ENCODE assay signal across 9 cellular contexts in genomic region chr20:49846206-49846807, GRCh38. TPM values are rescaled to one million over a fixed set of nuclear protein-coding genes. Genes with fewer than 3 reads are reported as not detected.
A peak's percentile ranks its signal among the peaks of the same experiment; 100 is the strongest.
DNase-seq lines count a peak whose midpoint lies in the region; TF ChIP-seq lines count a peak whose summit lies in the region.
"Had no signal": no experiment of that assay in that cellular context is flagged by ENCODE, and none has a peak within 500 bp of the region (broad histone marks: within the 10 kb centered on the region; RNA-seq: fewer than 3 reads in every experiment).

No MANE protein-coding gene starts in this region.

- H3K4me1 Mint-ChIP-seq in endodermal cell = no peaks in the 10 kb centered on the region

- no peak overlapping the region for H3K4me3 ChIP-seq in AG04450 (ENCODE audit: low read depth, low read length)
- H3K4me3 ChIP-seq in endodermal cell (ENCODE audit: low read length) = no peak overlapping the region
- H3K4me3 ChIP-seq: skin epidermis had no signal

- WGBS in endodermal cell (ENCODE audit: insufficient coverage in 1 of 2, insufficient read length in 1 of 2), 2 experiments = 77 to 89% methylated on average over 3 to 5 of the region's 6 CpGs

- in situ Hi-C loops in GM13976 (cut with MboI; ENCODE audit: low sequenced_read_pairs, unreplicated experiment) = loop anchor here (10.0 kb wide), 1 partner anchor 232 kb away; no protein-coding TSS in a partner anchor

- H3K4me3 Mint-ChIP-seq in endodermal cell = no peak overlapping the region

- DNase-seq in AG04450 (ENCODE audit: low read depth, low spot score) (no peak), GM13976 (ENCODE audit: low spot score) (peak; percentile 67), NCI-H2196 (lab: John Stamatoyannopoulos, UW; ENCODE audit: unreplicated experiment) (peak; percentile 76), endodermal cell (peak; percentile 76), myocyte (ENCODE audit: low read depth) (peak; percentile 74), stromal cell of bone marrow (ENCODE audit: low read depth) (peak; percentile 45), ecto neural progenitor cell (ENCODE audit: low spot score) (no peak)
- DNase-seq in activated CD4-positive, CD25-positive, alpha-beta regulatory T cell (lab: John Stamatoyannopoulos, UW) = peak in 3 of 4 experiments; percentile 4 to 32 (median 20)

- no peaks in the 10 kb centered on the region for H3K4me1 ChIP-seq in endodermal cell (ENCODE audit: control insufficient read depth, insufficient read depth, low read length)

- peak; percentile 65 for TF ChIP-seq CTCF in AG04450 (IDR thresholded peaks at IDR 0.05; ENCODE audit: low read depth, low read length)
- TF ChIP-seq CTCF in GM13976 (IDR thresholded peaks at IDR 0.05; ENCODE audit: borderline replicate concordance, control extremely low read depth, extremely low read depth, insufficient read depth, missing control alignments) = peak; percentile 34
- TF ChIP-seq CTCF in endodermal cell (conservative IDR thresholded peaks at IDR 0.05) = peak; percentile 88

- peaks cover 22% of the 10 kb centered on the region for H3K36me3 Mint-ChIP-seq in endodermal cell (ENCODE audit: low read depth)

- peaks cover 28% of the 10 kb centered on the region for H3K36me3 ChIP-seq in endodermal cell (ENCODE audit: control insufficient read depth, insufficient read depth, low read length)

- H3K27me3 ChIP-seq in AG04450 (ENCODE audit: control insufficient read depth, insufficient read depth, low read length) (no peaks in the 10 kb centered on the region), endodermal cell (ENCODE audit: control insufficient read depth, insufficient read depth, low read length, poor library complexity, severe bottlenecking) (no peaks in the 10 kb centered on the region)

- no peak overlapping the region for H3K27ac ChIP-seq in AG04450 (ENCODE audit: low read depth, low read length)
- H3K27ac ChIP-seq in endodermal cell (ENCODE audit: low read depth, low read length) = no peak overlapping the region
- H3K27ac ChIP-seq: skin epidermis had no signal

- POLR2A ChIA-PET in AG04450 (lab: Yijun Ruan, JAX) = interaction anchor here (0.6 to 0.8 kb wide), 3 partner anchors 26 to 236 kb away, joined by 3 read pairs; no protein-coding TSS in a partner anchor

- CTCF ChIA-PET in AG04450 (lab: Charles Lee) = interaction anchor here (0.5 to 5.2 kb wide), 52 partner anchors 8 to 515 kb away, joined by 3 to 158 read pairs (median 4); partner anchors contain the start of gene SLC9A8

- H3K9me3 ChIP-seq in AG04450 (ENCODE audit: control insufficient read depth, insufficient read depth, low read length) (no peaks in the 10 kb centered on the region; the same call in 1 of the 2 replicates), endodermal cell (ENCODE audit: control insufficient read depth, low read length) (peaks cover 9% of the 10 kb centered on the region)

- H3K9ac ChIP-seq in endodermal cell (ENCODE audit: extremely low read depth, low read length, poor library complexity, severe bottlenecking) = no peak overlapping the region

- no peak overlapping the region for H3K27ac Mint-ChIP-seq in endodermal cell

- H3K9me3 Mint-ChIP-seq in endodermal cell = peaks cover 10% of the 10 kb centered on the region

- H3K27me3 Mint-ChIP-seq in endodermal cell (ENCODE audit: insufficient read depth) = no peaks in the 10 kb centered on the region

RNA-seq across cellular contexts. Expression of gene SLC9A8, which starts 33.7 kb away (rescaled TPM):
- 2.3 and 3.2 TPM in 2 replicates for polyA plus RNA-seq in AG04450 (2011; rRNA removed)
- 9.5 and 10.1 TPM in 2 replicates for polyA minus RNA-seq in AG04450 (2011; rRNA and poly(A)+ RNA removed)
- total RNA-seq in endodermal cell (10 to 100 TPM in 1 of 2 donors, 1 to 10 TPM in 1; 8.6 to 10.3 TPM), myocyte (8.0 and 9.1 TPM in 2 replicates)
- 8.2 TPM for polyA plus RNA-seq in endodermal cell (2013, experiment 1 of 2)
- 7.0 TPM for polyA plus RNA-seq in endodermal cell (2013, experiment 2 of 2)
- 7.1 TPM for polyA plus RNA-seq in myocyte (2012)

Comparison
In these comparisons a context has a peak if more than half of its experiments do, and no peak if none do; other contexts are left out.
1. DNase-seq: peak in GM13976 (single experiment), NCI-H2196 (single experiment), activated CD4-positive, CD25-positive, alpha-beta regulatory T cell (3 of 4), endodermal cell (single experiment), myocyte (single experiment) and stromal cell of bone marrow (single experiment); none in AG04450 (single experiment) and ecto neural progenitor cell (single experiment).
2. CTCF ChIP-seq: peak in every context shown above with its lines; median percentile 88 in endodermal cell; 65 in AG04450; 34 in GM13976.